Comparison of ENCODE assay signal across 21 cellular contexts in genomic region chr2:98884658-98885057, GRCh38. TPM values are rescaled to one million over a fixed set of nuclear protein-coding genes. Genes with fewer than 3 reads are reported as not detected.
"Had no signal": no experiment of that assay in that cellular context is flagged by ENCODE, and none has a peak within 500 bp of the region (broad histone marks: within the 10 kb centered on the region; RNA-seq: fewer than 3 reads in every experiment).

No MANE protein-coding gene starts in this region.

- H3K4me1 Mint-ChIP-seq: activated CD4-positive, alpha-beta T cell treated with anti-CD3 and anti-CD28 coated beads, Interleukin-2, amount 10 ng/mL, durations not matched to agents 24 days and 14 days; activated naive CD4-positive, alpha-beta T cell treated with anti-CD3 and anti-CD28 coated beads, Interleukin-2, amount 10 ng/mL, durations not matched to agents 7 days and 5 days; activated naive CD8-positive, alpha-beta T cell treated with anti-CD3 and anti-CD28 coated beads for 36 hours had no signal

- H3K36me3 ChIP-seq: breast epithelium, SJSA1 had no signal

- H3K36me3 Mint-ChIP-seq: activated naive CD4-positive, alpha-beta T cell treated with anti-CD3 and anti-CD28 coated beads, Interleukin-2, amount 10 ng/mL, durations not matched to agents 7 days and 5 days had no signal

- H3K27ac Mint-ChIP-seq: activated CD4-positive, alpha-beta memory T cell treated with anti-CD3 and anti-CD28 coated beads for 36 hours; activated CD4-positive, alpha-beta T cell treated with anti-CD3 and anti-CD28 coated beads, Interleukin-2, amount 10 ng/mL, durations not matched to agents 24 days and 14 days; activated naive CD4-positive, alpha-beta T cell treated with anti-CD3 and anti-CD28 coated beads, Interleukin-2, amount 10 ng/mL, durations not matched to agents 7 days and 5 days; activated naive CD8-positive, alpha-beta T cell treated with anti-CD3 and anti-CD28 coated beads for 36 hours; activated T-cell treated with anti-CD3 and anti-CD28 coated beads, Interleukin-2, amount 50 U/mL, for 72 hours; activated T-helper 2 cell treated with anti-CD3 and anti-CD28 coated beads, Interferon-gamma antibody, Interleukin-2, Interleukin-4, amounts not matched to agents 10 μg/mL and 5 μg/mL and 100 μg/mL, durations not matched to agents 14 hours and 24 hours and 36 hours; T-helper 1 cell treated with Interleukin-12 subunit alpha and Interleukin-12 subunit beta and Interleukin-4 antibody, amounts not matched to agents 30 μg/mL and 1 μg/mL, for 36 hours had no signal

- H3K4me1 ChIP-seq: breast epithelium, SJSA1 had no signal

- H3K4me3 Mint-ChIP-seq: activated CD4-positive, alpha-beta memory T cell treated with anti-CD3 and anti-CD28 coated beads for 36 hours; activated CD4-positive, alpha-beta T cell treated with anti-CD3 and anti-CD28 coated beads, Interleukin-2, amount 10 ng/mL, durations not matched to agents 24 days and 14 days; activated naive CD4-positive, alpha-beta T cell treated with anti-CD3 and anti-CD28 coated beads, Interleukin-2, amount 10 ng/mL, durations not matched to agents 7 days and 5 days; activated naive CD8-positive, alpha-beta T cell treated with anti-CD3 and anti-CD28 coated beads for 36 hours; activated T-cell treated with anti-CD3 and anti-CD28 coated beads, Interleukin-2, amount 50 U/mL, for 72 hours; T-helper 1 cell treated with Interleukin-12 subunit alpha and Interleukin-12 subunit beta and Interleukin-4 antibody, amounts not matched to agents 30 μg/mL and 1 μg/mL, for 36 hours had no signal

- H3K27ac ChIP-seq: breast epithelium, SJSA1 had no signal

- ATAC-seq: activated T-cell treated with anti-CD3 and anti-CD28 coated beads, Interleukin-2, amount 50 U/mL, for 72 hours; PC-3; SK-N-SH treated with all-trans-retinoic acid at 6 μM for 48 hours had no signal

- H3K27me3 ChIP-seq: breast epithelium, SJSA1 had no signal

- DNase-seq: activated CD4-positive, alpha-beta memory T cell treated with anti-CD3 and anti-CD28 coated beads for 36 hours; activated CD4-positive, alpha-beta T cell treated with anti-CD3 and anti-CD28 coated beads for 1 hour; activated CD4-positive, alpha-beta T cell treated with anti-CD3 and anti-CD28 coated beads, Interleukin-2, amount 10 ng/mL, durations not matched to agents 24 days and 14 days; activated CD8-positive, alpha-beta memory T cell treated with anti-CD3 and anti-CD28 coated beads, Interleukin-2, amount 50 U/mL, for 4 hours; activated gamma-delta T cell treated with Interleukin-2 at 50 U/mL for 16 hours; activated naive CD4-positive, alpha-beta T cell treated with anti-CD3 and anti-CD28 coated beads, Interleukin-2, amount 10 ng/mL, durations not matched to agents 7 days and 5 days; activated naive CD8-positive, alpha-beta T cell treated with anti-CD3 and anti-CD28 coated beads for 36 hours; activated T-cell treated with anti-CD3 and anti-CD28 coated beads, Interleukin-2, amount 50 U/mL, for 72 hours; central memory CD4-positive, alpha-beta T cell; MM.1S; NCI-H1105 treated with DMSO at 0.1 percent for 48 hours; NCI-H1436 treated with DMSO at 0.1 percent for 48 hours; NCI-H187; NCI-H2081; NCI-H524; PC-3 had no signal

- H3K4me3 ChIP-seq: breast epithelium, SJSA1 had no signal

- H3K9me3 ChIP-seq: SJSA1 had no signal

RNA-seq across cellular contexts. Expression of gene CRACDL, which starts 51.4 kb away (rescaled TPM):
- total RNA-seq: PC-3, SJSA1 had no signal
